ENCODE assay signal across 19 cellular contexts in genomic region chr2:207670887-207671286, GRCh38.
"Had no signal": no experiment of that assay in that cellular context is flagged by ENCODE, and none has a peak within 500 bp of the region (broad histone marks: within the 10 kb centered on the region; RNA-seq: fewer than 3 reads in every experiment).

No MANE protein-coding gene starts in this region.

- H3K36me3 ChIP-seq: breast epithelium, gastroesophageal sphincter, heart right ventricle, prostate gland, right atrium auricular region, thyroid gland had no signal

- H3K27me3 ChIP-seq: breast epithelium, gastroesophageal sphincter, heart right ventricle, right atrium auricular region, thyroid gland had no signal

- H3K9me3 ChIP-seq: breast epithelium, gastroesophageal sphincter, heart right ventricle, prostate gland, right atrium auricular region, thyroid gland had no signal

- H3K27ac ChIP-seq: breast epithelium, gastroesophageal sphincter, heart right ventricle, prostate gland, right atrium auricular region, thyroid gland had no signal

- H3K4me1 ChIP-seq: breast epithelium, gastroesophageal sphincter, prostate gland, right atrium auricular region, thyroid gland had no signal

- DNase-seq: activated CD4-positive, alpha-beta T cell treated with anti-CD3 and anti-CD28 coated beads, Interleukin-2, amount 10 ng/mL, durations not matched to agents 24 days and 14 days; activated CD8-positive, alpha-beta memory T cell treated with anti-CD3 and anti-CD28 coated beads, Interleukin-2, amount 50 U/mL, for 4 hours; activated CD8-positive, alpha-beta T cell treated with anti-CD3 and anti-CD28 coated beads, Interleukin-2, amount 10 ng/mL, durations not matched to agents 7 days and 5 days; activated effector memory CD4-positive, alpha-beta T cell treated with Interleukin-2 at 50 U/mL for 16 hours; activated naive CD4-positive, alpha-beta T cell treated with anti-CD3 and anti-CD28 coated beads, Interleukin-2, amount 50 U/mL, for 16 hours; activated T-cell treated with anti-CD3 and anti-CD28 coated beads, Interleukin-2, amount 50 U/mL, for 4 hours; cortex of kidney; effector CD4-positive, alpha-beta T cell; heart right ventricle; mesenchymal stem cell; stimulated activated CD4-positive, alpha-beta T cell treated with anti-CD3 and anti-CD28 coated beads, Interleukin-12 subunit alpha, Interleukin-12 subunit beta, amount 100 ng/mL, for 4 hours; stimulated activated CD4-positive, alpha-beta T cell treated with anti-CD3 and anti-CD28 coated beads, Interleukin-1b, Interleukin-23, amount 100 ng/mL, for 48 hours; stimulated activated CD8-positive, alpha-beta memory T cell treated with anti-CD3 and anti-CD28 coated beads, Interleukin-4, amount 100 ng/mL, for 48 hours; stimulated activated naive CD4-positive, alpha-beta T cell; thyroid gland had no signal

- H3K4me3 ChIP-seq: breast epithelium, gastroesophageal sphincter, heart right ventricle, prostate gland, right atrium auricular region, thyroid gland had no signal
